In genomic region chr1:2400576-2400909, GRCh38 we compare ENCODE assay signal across 15 cellular contexts.
"Had no signal": no experiment of that assay in that cellular context is flagged by ENCODE, and none has a peak within 500 bp of the region (broad histone marks: within the 10 kb centered on the region; RNA-seq: fewer than 3 reads in every experiment).

No MANE protein-coding gene starts in this region.

- DNase-seq: activated B cell treated with CpG ODN at 0.5 μM for 24 hours; activated CD4-positive, alpha-beta T cell treated with anti-CD3 and anti-CD28 coated beads, Interleukin-2, amount 50 U/mL, for 48 hours; activated CD8-positive, alpha-beta memory T cell treated with anti-CD3 and anti-CD28 coated beads, Interleukin-2, amount 50 U/mL, for 4 hours; activated effector memory CD4-positive, alpha-beta T cell treated with Interleukin-2 at 50 U/mL for 16 hours; adrenal gland; dorsolateral prefrontal cortex; left lung; mucosa of descending colon; naive thymus-derived CD8-positive, alpha-beta T cell; occipital lobe; psoas muscle; right lobe of liver; SW 1271 had no signal

- H3K27ac Mint-ChIP-seq: activated B cell treated with CpG ODN at 0.5 μM for 24 hours; stimulated activated naive CD8-positive, alpha-beta T cell treated with anti-CD3 and anti-CD28 coated beads, Interleukin-15, Interleukin-2, amounts not matched to agents 100 ng/mL and 50 ng/mL, for 24 hours; type B pancreatic cell had no signal

- ATAC-seq: left lung; mucosa of descending colon; naive thymus-derived CD8-positive, alpha-beta T cell; psoas muscle had no signal

- H3K9me3 Mint-ChIP-seq: activated B cell treated with CpG ODN at 0.5 μM for 24 hours; naive thymus-derived CD8-positive, alpha-beta T cell; stimulated activated naive CD8-positive, alpha-beta T cell treated with anti-CD3 and anti-CD28 coated beads, Interleukin-15, Interleukin-2, amounts not matched to agents 100 ng/mL and 50 ng/mL, for 24 hours; type B pancreatic cell had no signal

- H3K27me3 Mint-ChIP-seq: activated B cell treated with CpG ODN at 0.5 μM for 24 hours; naive thymus-derived CD8-positive, alpha-beta T cell; stimulated activated naive CD8-positive, alpha-beta T cell treated with anti-CD3 and anti-CD28 coated beads, Interleukin-15, Interleukin-2, amounts not matched to agents 100 ng/mL and 50 ng/mL, for 24 hours; type B pancreatic cell had no signal

- H3K4me3 Mint-ChIP-seq: activated B cell treated with CpG ODN at 0.5 μM for 24 hours; naive thymus-derived CD8-positive, alpha-beta T cell; stimulated activated naive CD8-positive, alpha-beta T cell treated with anti-CD3 and anti-CD28 coated beads, Interleukin-15, Interleukin-2, amounts not matched to agents 100 ng/mL and 50 ng/mL, for 24 hours; type B pancreatic cell had no signal
